ENCODE assay signal across 29 cellular contexts in genomic region chrX:13828392-13828791, GRCh38. TPM values are rescaled to one million over a fixed set of nuclear protein-coding genes. Genes with fewer than 3 reads are reported as not detected.
"Had no signal": no experiment of that assay in that cellular context is flagged by ENCODE, and none has a peak within 500 bp of the region (broad histone marks: within the 10 kb centered on the region; RNA-seq: fewer than 3 reads in every experiment).

No MANE protein-coding gene starts in this region.

- H3K27me3 ChIP-seq: ascending aorta, cardiac muscle cell, foreskin keratinocyte, hepatocyte, neutrophil, uterus had no signal

- H3K36me3 ChIP-seq: adrenal gland, ascending aorta, cardiac muscle cell, neutrophil, uterus had no signal

- FAIRE-seq: keratinocyte, small intestine had no signal

- H3K9me3 ChIP-seq: adrenal gland, ascending aorta, neutrophil, uterus had no signal

- H3K4me1 ChIP-seq: adrenal gland, ascending aorta, foreskin keratinocyte, uterus had no signal

- H3K4me3 ChIP-seq: adrenal gland, ascending aorta, cardiac muscle cell, hepatocyte, uterus had no signal

- H2AFZ ChIP-seq: hepatocyte had no signal

- H3K27ac ChIP-seq: adrenal gland, ascending aorta, cardiac muscle cell, epithelial cell of prostate, foreskin keratinocyte, hepatocyte, neutrophil, uterus had no signal

- H3K79me2 ChIP-seq: hepatocyte had no signal

- DNase-seq: activated CD4-positive, alpha-beta memory T cell treated with anti-CD3 and anti-CD28 coated beads for 36 hours; activated CD4-positive, alpha-beta T cell treated with anti-CD3 and anti-CD28 coated beads, Interleukin-2, amount 10 ng/mL, durations not matched to agents 24 days and 14 days; activated CD4-positive, CD25-positive, alpha-beta regulatory T cell treated with anti-CD3 and anti-CD28 coated beads, Interleukin-2, amount 50 U/mL, for 72 hours; activated CD8-positive, alpha-beta memory T cell treated with anti-CD3 and anti-CD28 coated beads, Interleukin-2, amount 50 U/mL, for 4 hours; activated effector memory CD4-positive, alpha-beta T cell treated with anti-CD3 and anti-CD28 coated beads, Interleukin-2, amount 50 U/mL, for 16 hours; activated naive CD4-positive, alpha-beta T cell treated with anti-CD3 and anti-CD28 coated beads for 36 hours; activated naive CD8-positive, alpha-beta T cell treated with anti-CD3 and anti-CD28 coated beads for 36 hours; activated T-cell treated with anti-CD3 and anti-CD28 coated beads, Interleukin-2, amount 50 U/mL, for 1 hour; adrenal gland; cortex of kidney; left colon; naive B cell; nephron progenitor cell; retina; small intestine; stimulated activated CD4-positive, alpha-beta T cell treated with anti-CD3 and anti-CD28 coated beads, Interleukin-4, amount 100 ng/mL, for 24 hours; stimulated activated CD8-positive, alpha-beta memory T cell treated with anti-CD3 and anti-CD28 coated beads, Interleukin-4, amount 100 ng/mL, for 48 hours; stimulated activated naive CD8-positive, alpha-beta T cell treated with anti-CD3 and anti-CD28 coated beads, Interleukin-15, amount 100 ng/mL, for 72 hours; uterus had no signal

- H3K4me2 ChIP-seq: hepatocyte had no signal

RNA-seq across cellular contexts. Expression of gene GPM6B, which starts 11.5 kb away (rescaled TPM):
- total RNA-seq: activated CD4-positive, alpha-beta memory T cell treated with anti-CD3 and anti-CD28 coated beads for 36 hours; activated CD4-positive, alpha-beta T cell treated with anti-CD3 and anti-CD28 coated beads, Interleukin-2, amount 10 ng/mL, durations not matched to agents 24 days and 14 days; activated CD8-positive, alpha-beta memory T cell treated with anti-CD3 and anti-CD28 coated beads for 36 hours; activated naive CD4-positive, alpha-beta T cell treated with anti-CD3 and anti-CD28 coated beads for 36 hours; activated naive CD8-positive, alpha-beta T cell treated with anti-CD3 and anti-CD28 coated beads for 36 hours; activated T-helper 1 cell treated with anti-CD3 and anti-CD28 coated beads, Interleukin-12 subunit alpha, Interleukin-12 subunit beta, Interleukin-2, Interleukin-4 antibody, amounts not matched to agents 30 ng/mL and 10 ng/mL and 1 ng/mL, durations not matched to agents 14 hours and 24 hours and 36 hours; foreskin keratinocyte; T-helper 1 cell treated with Interleukin-12 subunit alpha and Interleukin-12 subunit beta and Interleukin-4 antibody, amounts not matched to agents 30 ng/mL and 1 ng/mL, for 36 hours had no signal
